ENCODE assay signal across 11 cellular contexts in the genomic region with DNA sequence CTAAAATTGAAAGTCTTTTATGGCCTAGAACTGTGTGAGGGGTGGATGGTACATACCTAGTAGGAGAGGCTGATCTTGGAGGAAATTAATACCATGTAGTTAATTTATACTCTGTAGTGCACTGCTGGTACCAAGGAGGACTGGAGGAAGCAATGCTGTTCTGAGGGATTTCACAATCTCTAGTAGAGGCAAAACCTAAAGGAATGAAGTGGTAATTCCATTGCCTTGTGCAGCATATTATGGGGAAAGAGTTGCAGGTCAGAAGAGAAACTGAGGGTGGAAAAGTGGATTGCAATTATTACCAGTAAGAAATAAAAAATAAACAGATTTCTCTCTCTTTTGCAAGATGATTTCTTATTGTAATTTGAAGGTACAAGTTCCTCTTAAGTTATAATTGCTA. TPM values are rescaled to one million over a fixed set of nuclear protein-coding genes. Genes with fewer than 3 reads are reported as not detected.
DNase-seq lines count a peak whose midpoint lies in the region; ATAC-seq and TF ChIP-seq lines count a peak whose summit lies in the region.
"Had no signal": no experiment of that assay in that cellular context is flagged by ENCODE, and none has a peak within 500 bp of the region (broad histone marks: within the 10 kb centered on the region; RNA-seq: fewer than 3 reads in every experiment).

No MANE protein-coding gene starts in this region.

- H4K5ac ChIP-seq in H9 (ENCODE audit: insufficient read length, low read depth, low read length) = no peak overlapping the region

- no peak for TF ChIP-seq CTCF in H9 (conservative IDR thresholded peaks at IDR 0.05)
- TF ChIP-seq CTCF in glutamatergic neuron (IDR thresholded peaks at IDR 0.05; ENCODE audit: partially characterized antibody, unreplicated experiment) = no peak
- no peak for TF ChIP-seq CTCF in GM13976 (IDR thresholded peaks at IDR 0.05; ENCODE audit: borderline replicate concordance, control extremely low read depth, extremely low read depth, insufficient read depth, missing control alignments)

- H2BK15ac ChIP-seq in H9 (ENCODE audit: low read depth, low read length) = no peak overlapping the region

- H3K23me2 ChIP-seq in H9 (ENCODE audit: insufficient read length, low read depth, low read length, poor library complexity, severe bottlenecking) = peaks cover 7% of the 10 kb centered on the region

- in situ Hi-C loops in GM13976 (cut with MboI; ENCODE audit: low sequenced_read_pairs, unreplicated experiment) = no loop called here

- no peak overlapping the region for H2AFZ ChIP-seq in H9 (ENCODE audit: low read length)

- no peak overlapping the region for H3K14ac ChIP-seq in H9 (ENCODE audit: insufficient read depth, low read length)

- H3K4me2 ChIP-seq in H9 (ENCODE audit: insufficient read depth, insufficient read length, low read length) = peak overlapping the region; percentile 46

- DNase-seq in AG20443 (ENCODE audit: low spot score) (peak; percentile 46), H9 (no peak), T-helper 17 cell (no peak), glutamatergic neuron (no peak), aorta (no peak), GM13976 (ENCODE audit: low spot score) (no peak), head of caudate nucleus (no peak)
- no peak for DNase-seq in central memory CD4-positive, alpha-beta T cell
- DNase-seq: NCI-H2081 treated with DMSO at 0.1 percent for 48 hours had no signal

- no peak overlapping the region for H2BK120ac ChIP-seq in H9 (ENCODE audit: low read depth, low read length, poor library complexity, severe bottlenecking)

- no peak overlapping the region for H2AK5ac ChIP-seq in H9 (ENCODE audit: insufficient read length, low read length)

- no peak overlapping the region for H3K56ac ChIP-seq in H9 (ENCODE audit: insufficient read length, low read depth, low read length)

- peaks cover 36% of the 10 kb centered on the region; the same call in 1 of the 2 replicates for H3K79me2 ChIP-seq in H9 (ENCODE audit: insufficient read depth, low read length)

- no peak overlapping the region for H3K27ac ChIP-seq in H9 (ENCODE audit: insufficient read length, low read depth, low read length)
- no peak overlapping the region for H3K27ac ChIP-seq in aorta (ENCODE audit: low read depth in 1 of 2, low read length in 2 of 2)

- H3K4me1 Mint-ChIP-seq in H9 = peaks cover 22 to 28% of the 10 kb centered on the region in 2 experiments
- H3K4me1 Mint-ChIP-seq in T-helper 17 cell = peaks cover 23% of the 10 kb centered on the region
- peaks cover 15% of the 10 kb centered on the region for H3K4me1 Mint-ChIP-seq in glutamatergic neuron (ENCODE audit: low read depth, unreplicated experiment)

- H4K91ac ChIP-seq in H9 (ENCODE audit: insufficient read length, low read depth, low read length) = no peak overlapping the region

- no peak overlapping the region for H2BK20ac ChIP-seq in H9 (ENCODE audit: low read depth, low read length, poor library complexity, severe bottlenecking)

- no peak overlapping the region for H3K4me3 ChIP-seq in aorta (ENCODE audit: low read length in 2 of 2)

- H4K20me1 ChIP-seq in H9 (ENCODE audit: control insufficient read depth, insufficient read depth, insufficient read length) = no peaks in the 10 kb centered on the region

- no peaks in the 10 kb centered on the region; the same call in 1 of the 2 replicates for H3K4me1 ChIP-seq in H9 (ENCODE audit: insufficient read depth, low read length)
- H3K4me1 ChIP-seq in aorta (ENCODE audit: control insufficient read depth in 1 of 2, insufficient read depth in 2 of 2, low read length in 2 of 2) = no peaks in the 10 kb centered on the region

- H3K4me3 Mint-ChIP-seq in H9 (peak overlapping the region; percentile 86 to 93), T-helper 17 cell (peak overlapping the region; percentile 57), glutamatergic neuron (ENCODE audit: unreplicated experiment) (peak overlapping the region; percentile 94)

- H3K36me3 Mint-ChIP-seq in H9 (ENCODE audit: insufficient read depth in 1 of 3, low read depth in 3 of 3) (peaks cover 0 to 8% (median 0%) of the 10 kb centered on the region in 3 experiments; a peak in 3 of 7 replicates), T-helper 17 cell (ENCODE audit: low read depth) (peaks cover 3% of the 10 kb centered on the region), glutamatergic neuron (ENCODE audit: unreplicated experiment) (peaks cover 5% of the 10 kb centered on the region)

- no peaks in the 10 kb centered on the region for H3K79me1 ChIP-seq in H9 (ENCODE audit: insufficient read depth, low read depth, low read length, poor library complexity, severe bottlenecking)

- H3K27me3 Mint-ChIP-seq in H9 (ENCODE audit: low read depth) = no peaks in the 10 kb centered on the region
- no peaks in the 10 kb centered on the region for H3K27me3 Mint-ChIP-seq in T-helper 17 cell
- peaks cover 9% of the 10 kb centered on the region for H3K27me3 Mint-ChIP-seq in glutamatergic neuron (ENCODE audit: unreplicated experiment)
- H3K27me3 Mint-ChIP-seq: central memory CD8-positive, alpha-beta T cell; memory B cell had no signal

- H2BK12ac ChIP-seq in H9 (ENCODE audit: insufficient read length, low read depth, low read length) = no peak overlapping the region

- intact Hi-C loops in aorta (cut with DNase I) (no loop called here), head of caudate nucleus (cut with DNase I) (no loop called here)

- no peak overlapping the region for H3T11ph ChIP-seq in H9 (ENCODE audit: low read length)

- no peak overlapping the region for H2BK5ac ChIP-seq in H9 (ENCODE audit: insufficient read length, low read length)

- no peak for ATAC-seq in T-helper 17 cell
- no peak for ATAC-seq in aorta (ENCODE audit: low FRiP score)

- no peak overlapping the region for H4K8ac ChIP-seq in H9 (replicated peaks; ENCODE audit: insufficient read length, low read depth, low read length)

- no peak overlapping the region for H3K9ac ChIP-seq in H9 (ENCODE audit: extremely low read depth, insufficient read length, low read length)

- H3K36me3 ChIP-seq in aorta (ENCODE audit: control insufficient read depth in 1 of 2, insufficient read depth in 2 of 2, low read length in 1 of 2) = no peaks in the 10 kb centered on the region

- H3K4ac ChIP-seq in H9 (ENCODE audit: low read depth, low read length) = no peak overlapping the region

- no peak overlapping the region for H3K18ac ChIP-seq in H9 (ENCODE audit: insufficient read length, low read depth, low read length)

- H3K27ac Mint-ChIP-seq in H9 (peak overlapping the region in 1 of 3 experiments; percentile 84; a peak in 3 of 7 replicates), T-helper 17 cell (no peak overlapping the region), glutamatergic neuron (ENCODE audit: unreplicated experiment) (peak overlapping the region; percentile 34)
- H3K27ac Mint-ChIP-seq: memory B cell had no signal

- H3K9me3 Mint-ChIP-seq in H9 = peaks cover 0 to 2% of the 10 kb centered on the region in 2 experiments; a peak in 1 of 5 replicates
- H3K9me3 Mint-ChIP-seq in glutamatergic neuron (ENCODE audit: unreplicated experiment) = peaks cover 12% of the 10 kb centered on the region
- H3K9me3 Mint-ChIP-seq: central memory CD8-positive, alpha-beta T cell; memory B cell had no signal

- no peaks in the 10 kb centered on the region for H3K9me3 ChIP-seq in H9 (ENCODE audit: control insufficient read depth, low read depth, low read length)
- H3K9me3 ChIP-seq in T-helper 17 cell (ENCODE audit: control insufficient read depth, low read length, poor library complexity, severe bottlenecking) = no peaks in the 10 kb centered on the region
- no peaks in the 10 kb centered on the region for H3K9me3 ChIP-seq in aorta (ENCODE audit: control insufficient read depth, low read length)

- H3K23ac ChIP-seq in H9 (ENCODE audit: insufficient read length, low read depth, low read length) = no peak overlapping the region

- H3K27me3 ChIP-seq in H9 (ENCODE audit: insufficient read depth, low read length) (no peaks in the 10 kb centered on the region), aorta (ENCODE audit: control insufficient read depth in 1 of 2, insufficient read depth in 2 of 2, low read length in 1 of 2) (no peaks in the 10 kb centered on the region)

RNA-seq across cellular contexts. Expression of gene ABI2, which starts 2.2 kb away (rescaled TPM):
- total RNA-seq in H9 (2021) (131 and 141 TPM in 2 replicates), T-helper 17 cell (10 to 100 TPM; 17.4 to 25.2 TPM), glutamatergic neuron (ENCODE audit: unreplicated experiment) (101 TPM), aorta (10 to 100 TPM; 61.4 to 67.6 TPM)
- polyA plus RNA-seq in aorta = 10 to 100 TPM; 12.1 to 23.3 TPM
